23 cellular contexts compared by ENCODE assay signal in genomic region chr5:29054282-29054681, GRCh38.
"Had no signal": no experiment of that assay in that cellular context is flagged by ENCODE, and none has a peak within 500 bp of the region (broad histone marks: within the 10 kb centered on the region; RNA-seq: fewer than 3 reads in every experiment).

No MANE protein-coding gene starts in this region.

- H3K36me3 ChIP-seq: brain microvascular endothelial cell, cardiac muscle cell, Peyer's patch had no signal

- H3K27ac ChIP-seq: brain microvascular endothelial cell, cardiac muscle cell, Peyer's patch, SK-N-MC, VCaP had no signal

- H3K27me3 ChIP-seq: brain microvascular endothelial cell, cardiac muscle cell, Peyer's patch had no signal

- H3K4me1 ChIP-seq: Peyer's patch had no signal

- H3K9me3 ChIP-seq: Peyer's patch had no signal

- H3K4me3 ChIP-seq: cardiac muscle cell, Peyer's patch, SK-N-MC had no signal

- DNase-seq: activated CD4-positive, alpha-beta memory T cell treated with anti-CD3 and anti-CD28 coated beads for 36 hours; activated CD4-positive, alpha-beta T cell treated with anti-CD3 and anti-CD28 coated beads, Interleukin-2, amount 10 ng/mL, durations not matched to agents 7 days and 5 days; activated CD4-positive, CD25-positive, alpha-beta regulatory T cell; activated CD8-positive, alpha-beta memory T cell treated with anti-CD3 and anti-CD28 coated beads for 24 hours; activated gamma-delta T cell; activated naive CD4-positive, alpha-beta T cell treated with anti-CD3 and anti-CD28 coated beads for 36 hours; activated T-cell treated with anti-CD3 and anti-CD28 coated beads, Interleukin-2, amount 50 U/mL, for 4 hours; brain microvascular endothelial cell; KG1; NCI-H1092; NCI-H1930; NCI-H2171; NCI-H2227 treated with DMSO at 0.1 percent for 48 hours; NCI-H510A; NCI-H526 treated with DMSO at 0.1 percent for 48 hours; NCI-H82; OCI-M1; Peyer's patch; T-cell; T-helper 2 cell had no signal
